ENCODE assay signal across 9 cellular contexts in genomic region chr2:130510807-130511535, GRCh38. TPM values are rescaled to one million over a fixed set of nuclear protein-coding genes. Genes with fewer than 3 reads are reported as not detected.
"Had no signal": no experiment of that assay in that cellular context is flagged by ENCODE, and none has a peak within 500 bp of the region (broad histone marks: within the 10 kb centered on the region; RNA-seq: fewer than 3 reads in every experiment).

No MANE protein-coding gene starts in this region.

RNA-seq across cellular contexts. Expression of gene POTEI, which starts 1.8 kb away (rescaled TPM):
- total RNA-seq: LHCN-M2, MCF 10A, NCI-H460, PC-9, Right ventricle myocardium inferior, RPMI7951, SK-MEL-5 had no signal

RNA-seq across cellular contexts. Expression of gene CFC1B, which starts 10.1 kb away (rescaled TPM):
- total RNA-seq: LHCN-M2, MCF 10A, NCI-H460, OCI-LY7, PC-9, Right ventricle myocardium inferior, RPMI7951, SJCRH30, SK-MEL-5 had no signal
